ENCODE assay signal across 8 cellular contexts in the genomic region with DNA sequence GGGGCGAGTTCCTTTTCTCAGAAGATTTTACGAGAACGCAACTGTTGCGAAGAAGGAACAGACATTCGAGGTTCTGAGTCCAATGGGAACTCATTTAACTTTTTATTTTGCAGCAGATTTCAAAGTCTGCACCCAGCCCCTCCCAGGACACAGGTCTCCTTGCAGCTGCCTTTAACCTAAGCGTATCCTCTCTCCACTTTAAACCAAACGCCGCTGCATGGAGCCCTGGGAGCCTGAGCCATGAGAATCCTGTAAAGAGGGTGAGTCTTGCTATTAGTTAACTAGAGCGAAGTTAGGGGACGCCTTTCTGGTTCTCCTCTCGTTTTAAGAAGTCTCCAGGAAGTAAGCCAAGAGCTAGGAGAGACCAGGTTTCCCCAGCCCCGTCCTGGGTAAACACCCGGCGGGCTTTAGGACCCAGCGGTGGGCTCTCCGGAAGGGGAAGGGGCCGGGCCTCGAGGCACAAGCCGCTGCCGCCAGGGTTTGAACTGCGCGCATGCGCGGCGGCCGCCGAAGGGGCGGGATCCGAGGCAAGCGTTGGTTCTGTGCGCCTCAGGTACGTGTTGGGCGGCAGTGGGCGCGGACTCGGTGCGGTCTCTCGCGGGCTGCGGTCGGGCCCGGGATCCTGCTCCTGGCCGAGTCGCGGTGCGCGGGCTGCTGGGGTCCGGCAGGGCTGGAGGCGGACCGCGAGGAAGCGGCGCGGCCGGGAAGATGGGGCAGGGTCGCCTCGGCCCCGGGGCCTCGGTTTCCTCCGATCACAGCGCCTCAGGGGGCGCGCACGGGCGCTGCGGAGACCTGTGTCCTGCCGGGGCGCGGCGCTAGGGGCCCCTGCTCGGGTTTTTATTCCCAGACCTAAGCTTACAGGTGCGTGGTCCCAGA. TPM values are rescaled to one million over a fixed set of nuclear protein-coding genes. Genes with fewer than 3 reads are reported as not detected.
DNase-seq lines count a peak whose midpoint lies in the region; ATAC-seq, FAIRE-seq and TF ChIP-seq lines count a peak whose summit lies in the region.

A gene (plus strand): TSS at position 510 of the 876 bp plus-strand sequence. CDS start 7,188 bp downstream, outside the sequence.

- DNase-seq in GM12892 (ENCODE audit: insufficient read length) (peak; percentile 83), NCI-H146 (lab: John Stamatoyannopoulos, UW) (peak; percentile 98), T-helper 1 cell (peak; percentile 94 to 97 (median 95)), amniotic epithelial cell (ENCODE audit: low read depth) (peak; percentile 91), heart right ventricle (peak; percentile 96 to 97), progenitor cell of endocrine pancreas (ENCODE audit: low spot score, unreplicated experiment) (peak; percentile 97), ureter (ENCODE audit: low spot score) (peak; percentile 95)

- ATAC-seq in HG02852 (IDR thresholded peaks at IDR 0.05; ENCODE audit: unreplicated experiment) (peak; percentile 59), heart right ventricle (peak; percentile 91 to 96 (median 94))

- H3K4me3 ChIP-seq in heart right ventricle: peak within 1 kb of the TSS; percentile 59 to 99 (median 84)

- peaks cover 8% of the 10 kb centered on the region for H3K36me3 Mint-ChIP-seq in progenitor cell of endocrine pancreas (ENCODE audit: insufficient read depth)

- H3K4me1 Mint-ChIP-seq in progenitor cell of endocrine pancreas (ENCODE audit: low read depth): peaks cover 26% of the 10 kb centered on the region

- peak within 1 kb of the TSS; percentile 98 for H3K27ac Mint-ChIP-seq in progenitor cell of endocrine pancreas

- no peaks in the 10 kb centered on the region for H3K27me3 ChIP-seq in heart right ventricle

- TF ChIP-seq POLR2A in GM12892 (IDR thresholded peaks at IDR 0.05; ENCODE audit: low read depth, low read length): peak; percentile 88

- H3K27ac ChIP-seq in heart right ventricle: peak within 1 kb of the TSS; percentile 5 to 94 (median 76)

- WGBS in heart right ventricle, 2 donors: 1% methylated on average over 55 to 72 of the region's 72 CpGs

- H3K9me3 Mint-ChIP-seq in progenitor cell of endocrine pancreas (ENCODE audit: low read depth): no peaks in the 10 kb centered on the region

- FAIRE-seq in GM12892 (lab: Jason Lieb, UNC): peak; percentile 92

- H3K9me3 ChIP-seq in heart right ventricle: no peaks in the 10 kb centered on the region

- TF ChIP-seq CTCF in heart right ventricle (IDR thresholded peaks at IDR 0.05) (peak in 3 of 9 donors; percentile 17 to 38 (median 25)), progenitor cell of endocrine pancreas (IDR thresholded peaks at IDR 0.05; ENCODE audit: unreplicated experiment) (peak; percentile 46)

- H3K27me3 Mint-ChIP-seq in progenitor cell of endocrine pancreas: no peaks in the 10 kb centered on the region

- intact Hi-C loops in heart right ventricle (cut with DNase I): no loop called here

- peaks cover 0 to 16% (median 0%) of the 10 kb centered on the region in 9 donors for H3K36me3 ChIP-seq in heart right ventricle

- peaks cover 0 to 33% (median 13%) of the 10 kb centered on the region in 9 donors for H3K4me1 ChIP-seq in heart right ventricle

- peak within 1 kb of the TSS; percentile 99 for H3K4me3 Mint-ChIP-seq in progenitor cell of endocrine pancreas (ENCODE audit: low read depth)

RNA-seq across cellular contexts. Expression of the gene that starts here (rescaled TPM):
- polyA plus RNA-seq in GM12892 (2012; ENCODE audit: missing spikeins): 34.1 TPM
- total RNA-seq in heart right ventricle: 1 to 10 TPM; 1.4 to 7.1 (median 3.6) TPM
- polyA plus RNA-seq in heart right ventricle: 1 to 10 TPM in 1 of 2 donors, under 1 TPM in 1; 0.80 to 3.1 TPM
- 45.9 and 46.6 TPM in 2 replicates for total RNA-seq in progenitor cell of endocrine pancreas
- 18.9 TPM for total RNA-seq in ureter

Comparison
In these comparisons a context has a peak if more than half of its experiments do, and no peak if none do; other contexts are left out.
1. Peak in every context shown above with its lines: DNase-seq, ATAC-seq, H3K4me3 ChIP-seq and H3K27ac ChIP-seq.